ENCODE assay signal across 8 cellular contexts in the genomic region with DNA sequence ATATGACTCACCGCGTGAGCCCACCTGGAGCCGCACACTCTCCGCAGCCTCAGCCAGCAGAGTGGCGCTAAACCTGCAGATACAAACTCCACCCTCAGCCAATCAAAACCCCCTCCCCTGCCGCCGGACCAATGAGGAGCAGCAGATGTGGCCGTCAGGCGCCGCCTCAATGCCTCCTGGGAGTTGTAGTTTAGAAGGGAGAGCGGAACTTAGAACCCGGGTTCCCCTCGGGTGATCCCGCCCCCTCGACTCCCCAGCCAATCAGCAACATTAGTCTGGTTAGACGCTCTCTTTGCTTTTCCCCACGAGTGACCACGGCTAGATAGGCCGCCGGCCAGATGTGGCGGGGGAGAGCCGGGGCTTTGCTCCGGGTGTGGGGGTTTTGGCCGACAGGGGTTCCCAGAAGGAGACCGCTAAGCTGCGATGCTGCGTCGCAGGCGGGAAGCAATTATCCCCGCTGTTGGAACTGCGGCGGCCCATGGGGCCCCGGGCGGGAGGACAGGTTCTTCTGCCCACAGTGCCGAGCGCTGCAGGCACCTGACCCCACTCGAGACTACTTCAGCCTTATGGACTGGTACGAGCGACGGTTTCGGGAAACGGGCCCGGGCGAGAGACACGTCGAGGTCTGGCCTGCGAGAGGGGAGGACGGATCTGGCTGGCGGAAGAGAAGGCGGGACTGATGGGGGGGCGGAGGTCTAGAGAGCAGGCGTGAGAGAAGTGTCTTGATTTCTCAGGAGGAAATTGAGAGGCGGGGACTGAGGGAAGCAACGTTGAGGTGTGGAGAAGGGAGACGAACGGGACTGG. TPM values are rescaled to one million over a fixed set of nuclear protein-coding genes. Genes with fewer than 3 reads are reported as not detected.
DNase-seq lines count a peak whose midpoint lies in the region; ATAC-seq and TF ChIP-seq lines count a peak whose summit lies in the region.

CHEK2 (minus strand) TSS at position 63 of the 804 bp plus-strand sequence. CDS start 7,099 bp downstream, outside the sequence.
A gene with protein sequence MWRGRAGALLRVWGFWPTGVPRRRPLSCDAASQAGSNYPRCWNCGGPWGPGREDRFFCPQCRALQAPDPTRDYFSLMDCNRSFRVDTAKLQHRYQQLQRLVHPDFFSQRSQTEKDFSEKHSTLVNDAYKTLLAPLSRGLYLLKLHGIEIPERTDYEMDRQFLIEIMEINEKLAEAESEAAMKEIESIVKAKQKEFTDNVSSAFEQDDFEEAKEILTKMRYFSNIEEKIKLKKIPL (plus strand): TSS at position 282 of the 804 bp plus-strand sequence. CDS start 57 bp downstream, at position 339.

- H3K27ac ChIP-seq in angular gyrus (ENCODE audit: low read depth, low read length), result peak within 1 kb of the TSS; percentile 89
- H3K27ac ChIP-seq in left ventricle myocardium inferior (replicated peaks), result peak within 1 kb of the TSS; percentile 100

- in situ Hi-C loops in GM13977 (cut with MboI; ENCODE audit: low pct_unique_long_range_greater_than_20kb, low sequenced_read_pairs, unreplicated experiment), result no loop called here

- H3K4me1 Mint-ChIP-seq in T-helper 1 cell treated with Interleukin-12 subunit alpha and Interleukin-12 subunit beta and Interleukin-4 antibody, amounts not matched to agents 30 μg/mL and 1 μg/mL, for 36 hours (ENCODE audit: low read depth), result peaks cover 40% of the 10 kb centered on the region
- H3K4me1 Mint-ChIP-seq in progenitor cell of endocrine pancreas (ENCODE audit: low read depth), result peaks cover 25% of the 10 kb centered on the region

- peak; percentile 85 for ATAC-seq in HG02884 (IDR thresholded peaks at IDR 0.05; ENCODE audit: unreplicated experiment)

- no peaks in the 10 kb centered on the region for H3K9me3 Mint-ChIP-seq in T-helper 1 cell treated with Interleukin-12 subunit alpha and Interleukin-12 subunit beta and Interleukin-4 antibody, amounts not matched to agents 30 μg/mL and 1 μg/mL, for 36 hours
- H3K9me3 Mint-ChIP-seq in progenitor cell of endocrine pancreas (ENCODE audit: low read depth), result no peaks in the 10 kb centered on the region

- no peaks in the 10 kb centered on the region for H3K27me3 ChIP-seq in left ventricle myocardium inferior (ENCODE audit: low read depth)

- intact Hi-C loops in left ventricle myocardium inferior (cut with micrococcal nuclease), result no loop called here

- H3K27ac Mint-ChIP-seq in T-helper 1 cell treated with Interleukin-12 subunit alpha and Interleukin-12 subunit beta and Interleukin-4 antibody, amounts not matched to agents 30 μg/mL and 1 μg/mL, for 36 hours, result peak within 1 kb of the TSS; percentile 90
- peak within 1 kb of the TSS; percentile 90 for H3K27ac Mint-ChIP-seq in progenitor cell of endocrine pancreas

- no peaks in the 10 kb centered on the region for H3K9me3 ChIP-seq in left ventricle myocardium inferior (replicated peaks)

- peak within 1 kb of the TSS; percentile 93 for H3K4me3 Mint-ChIP-seq in T-helper 1 cell treated with Interleukin-12 subunit alpha and Interleukin-12 subunit beta and Interleukin-4 antibody, amounts not matched to agents 30 μg/mL and 1 μg/mL, for 36 hours
- H3K4me3 Mint-ChIP-seq in progenitor cell of endocrine pancreas (ENCODE audit: low read depth), result peak within 1 kb of the TSS; percentile 96

- H3K27me3 Mint-ChIP-seq in T-helper 1 cell treated with Interleukin-12 subunit alpha and Interleukin-12 subunit beta and Interleukin-4 antibody, amounts not matched to agents 30 μg/mL and 1 μg/mL, for 36 hours (ENCODE audit: low read depth), result no peaks in the 10 kb centered on the region
- H3K27me3 Mint-ChIP-seq in progenitor cell of endocrine pancreas, result no peaks in the 10 kb centered on the region

- TF ChIP-seq CTCF in GM13977 (IDR thresholded peaks at IDR 0.05; ENCODE audit: extremely low read depth, insufficient read depth, missing control alignments), result peak; percentile 13
- peak; percentile 21 for TF ChIP-seq CTCF in left ventricle myocardium inferior (IDR thresholded peaks at IDR 0.05; ENCODE audit: borderline replicate concordance)
- no peak for TF ChIP-seq CTCF in progenitor cell of endocrine pancreas (IDR thresholded peaks at IDR 0.05; ENCODE audit: unreplicated experiment)

- peaks cover 22% of the 10 kb centered on the region for H3K4me1 ChIP-seq in left ventricle myocardium inferior

- peak within 1 kb of the TSS; percentile 100 for H3K4me3 ChIP-seq in left ventricle myocardium inferior

- peaks cover 31% of the 10 kb centered on the region for H3K36me3 Mint-ChIP-seq in T-helper 1 cell treated with Interleukin-12 subunit alpha and Interleukin-12 subunit beta and Interleukin-4 antibody, amounts not matched to agents 30 μg/mL and 1 μg/mL, for 36 hours (ENCODE audit: low read depth)
- H3K36me3 Mint-ChIP-seq in progenitor cell of endocrine pancreas (ENCODE audit: insufficient read depth), result peaks cover 11% of the 10 kb centered on the region

- peaks cover 33% of the 10 kb centered on the region for H3K36me3 ChIP-seq in left ventricle myocardium inferior

- DNase-seq in GM13977 (ENCODE audit: low spot score) (peak; percentile 91), NCI-H1694 (lab: John Stamatoyannopoulos, UW) (peak; percentile 97), left ventricle myocardium inferior (peak; percentile 99), progenitor cell of endocrine pancreas (ENCODE audit: low spot score, unreplicated experiment) (peak; percentile 93), ureter (ENCODE audit: low spot score) (peak; percentile 99)

RNA-seq across cellular contexts. Expression of gene CHEK2, which starts in this region (rescaled TPM):
- 2.5 TPM for total RNA-seq in left ventricle myocardium inferior
- total RNA-seq in progenitor cell of endocrine pancreas, result 24.1 and 25.6 TPM in 2 replicates
- total RNA-seq in ureter, result 8.4 TPM

RNA-seq across cellular contexts. Expression of the second gene that starts in this region (rescaled TPM):
- total RNA-seq in left ventricle myocardium inferior (9.8 TPM), progenitor cell of endocrine pancreas (15.3 and 18.5 TPM in 2 replicates), ureter (17.3 TPM)

Comparison
In these comparisons a context has a peak if more than half of its experiments do, and no peak if none do; other contexts are left out.
1. Peak in every context shown above with its lines: DNase-seq, ATAC-seq, H3K4me3 ChIP-seq and H3K27ac ChIP-seq.